Comparison of ENCODE assay signal across 15 cellular contexts in genomic region chr1:241749041-241749798, GRCh38.
DNase-seq lines count a peak whose midpoint lies in the region; TF ChIP-seq lines count a peak whose summit lies in the region.
"Had no signal": no experiment of that assay in that cellular context is flagged by ENCODE, and none has a peak within 500 bp of the region (broad histone marks: within the 10 kb centered on the region; RNA-seq: fewer than 3 reads in every experiment).

No MANE protein-coding gene starts in this region.

- H3K27me3 ChIP-seq in GM23248 (replicated peaks; ENCODE audit: insufficient read depth) (no peaks in the 10 kb centered on the region), ascending aorta (no peaks in the 10 kb centered on the region), subcutaneous abdominal adipose tissue (ENCODE audit: control insufficient read depth in 5 of 5, insufficient read depth in 4 of 5, low read length in 5 of 5) (peaks cover 0 to 9% (median 5%) of the 10 kb centered on the region in 5 donors), spleen (replicated peaks in 1 of 7) (peaks cover 0 to 4% (median 0%) of the 10 kb centered on the region in 7 donors), testis (no peaks in the 10 kb centered on the region)

- H4K20me1 ChIP-seq in GM23248 (ENCODE audit: insufficient read depth): no peaks in the 10 kb centered on the region

- peak overlapping the region; percentile 72 for H2AFZ ChIP-seq in GM23248

- WGBS in GM23248 (ENCODE audit: low coverage in 1 of 2, low lambda C conversion rate in 2 of 2, missing lambda C conversion rate in 2 of 2), 2 experiments: 26% methylated on average over 16 of the region's 16 CpGs
- 79 to 88% (median 84%) methylated on average over 16 of the region's 16 CpGs for WGBS in spleen, 5 donors
- WGBS in testis, 2 donors: 26 to 32% methylated on average over 16 of the region's 16 CpGs

- H3K9ac ChIP-seq in GM23248 (peak overlapping the region; percentile 39), subcutaneous abdominal adipose tissue (ENCODE audit: low read length in 5 of 5) (no peak overlapping the region)

- in situ Hi-C loops in GM23248 (cut with MboI): no loop called here

- peak; percentile 77 for DNase-seq in GM23248
- no peak for DNase-seq in ascending aorta (ENCODE audit: low spot score in 2 of 2)
- peak; percentile 29 for DNase-seq in fibroblast of the conjunctiva (ENCODE audit: low read depth)
- DNase-seq in spleen: no peak
- no peak for DNase-seq in stimulated activated CD4-positive, alpha-beta T cell treated with anti-CD3 and anti-CD28 coated beads, Interleukin-4, amount 100 ng/mL, for 1 hour
- no peak for DNase-seq in head of caudate nucleus
- DNase-seq in testis: no peak
- DNase-seq: activated CD4-positive, CD25-positive, alpha-beta regulatory T cell; activated T-cell treated with anti-CD3 and anti-CD28 coated beads, Interleukin-2, amount 50 U/mL, for 4 hours; COR-L47; glutamatergic neuron; NCI-H446; SIG-M5 had no signal

- TF ChIP-seq POLR2A in spleen (IDR thresholded peaks at IDR 0.05) (no peak), testis (IDR thresholded peaks at IDR 0.05) (no peak)

- no peaks in the 10 kb centered on the region for H3K79me2 ChIP-seq in GM23248 (ENCODE audit: insufficient read depth)

- peak overlapping the region; percentile 66 for H3K4me3 ChIP-seq in GM23248
- H3K4me3 ChIP-seq in ascending aorta: peak overlapping the region; percentile 49 to 64
- H3K4me3 ChIP-seq in subcutaneous abdominal adipose tissue (ENCODE audit: low read depth in 1 of 5, low read length in 5 of 5): peak overlapping the region; percentile 3 to 59 (median 23)
- H3K4me3 ChIP-seq in spleen: no peak overlapping the region
- H3K4me3 ChIP-seq in testis: peak overlapping the region in 1 of 2 donors; percentile 1
- H3K4me3 ChIP-seq: lung had no signal

- no peaks in the 10 kb centered on the region for H3K9me2 ChIP-seq in GM23248 (ENCODE audit: insufficient read depth)

- H3K27ac ChIP-seq in GM23248 (no peak overlapping the region), ascending aorta (peak overlapping the region; percentile 49 to 64), subcutaneous abdominal adipose tissue (ENCODE audit: low read depth, low read length) (no peak overlapping the region), spleen (no peak overlapping the region), testis (no peak overlapping the region)

- H3K4me1 ChIP-seq in GM23248 (ENCODE audit: insufficient read depth) (no peaks in the 10 kb centered on the region), ascending aorta (peaks cover 0 to 12% of the 10 kb centered on the region in 2 donors), subcutaneous abdominal adipose tissue (ENCODE audit: control insufficient read depth in 5 of 5, insufficient read depth in 5 of 5, low read length in 5 of 5) (peaks cover 0 to 6% (median 3%) of the 10 kb centered on the region in 5 donors), spleen (no peaks in the 10 kb centered on the region), testis (no peaks in the 10 kb centered on the region)

- intact Hi-C loops in ascending aorta (cut with DNase I): loop anchor here (5.0 kb wide), 1 partner anchor 107 kb away; the partner anchor contains the start of genes CHML and OPN3
- intact Hi-C loops in spleen (cut with DNase I; ENCODE audit: low total_unique reads): no loop called here
- intact Hi-C loops in head of caudate nucleus (cut with DNase I): no loop called here
- intact Hi-C loops in testis (cut with DNase I; ENCODE audit: low total_unique reads): no loop called here

- no peaks in the 10 kb centered on the region for H3K9me3 ChIP-seq in GM23248 (ENCODE audit: low read depth)
- no peaks in the 10 kb centered on the region for H3K9me3 ChIP-seq in ascending aorta
- H3K9me3 ChIP-seq in subcutaneous abdominal adipose tissue (ENCODE audit: control insufficient read depth in 5 of 5, low read length in 5 of 5): no peaks in the 10 kb centered on the region
- H3K9me3 ChIP-seq in spleen: no peaks in the 10 kb centered on the region
- H3K9me3 ChIP-seq in testis: no peaks in the 10 kb centered on the region

- peak overlapping the region; percentile 90 for H3K4me2 ChIP-seq in GM23248 (ENCODE audit: unreplicated experiment)

- TF ChIP-seq CTCF in ascending aorta (IDR thresholded peaks at IDR 0.05): no peak
- TF ChIP-seq CTCF in spleen (IDR thresholded peaks at IDR 0.05 in 8 of 11, conservative IDR thresholded peaks at IDR 0.05 in 3 of 11): no peak
- no peak for TF ChIP-seq CTCF in testis (IDR thresholded peaks at IDR 0.05)

- no peaks in the 10 kb centered on the region for H3K36me3 ChIP-seq in GM23248 (ENCODE audit: low read depth)
- no peaks in the 10 kb centered on the region for H3K36me3 ChIP-seq in ascending aorta
- H3K36me3 ChIP-seq in subcutaneous abdominal adipose tissue (ENCODE audit: control insufficient read depth in 5 of 5, insufficient read depth in 5 of 5, low read length in 5 of 5): no peaks in the 10 kb centered on the region
- no peaks in the 10 kb centered on the region for H3K36me3 ChIP-seq in spleen
- H3K36me3 ChIP-seq in testis (ENCODE audit: low read depth, missing control alignments): no peaks in the 10 kb centered on the region

- H3F3A ChIP-seq in GM23248 (ENCODE audit: insufficient read depth): no peaks in the 10 kb centered on the region

Comparison
In these comparisons a context has a peak if more than half of its experiments do, and no peak if none do; other contexts are left out.
1. DNase-seq: peak in GM23248 (single experiment) and fibroblast of the conjunctiva (single experiment); none in ascending aorta (0 of 2), spleen (single experiment), stimulated activated CD4-positive, alpha-beta T cell treated with anti-CD3 and anti-CD28 coated beads, Interleukin-4, amount 100 ng/mL, for 1 hour (single experiment), head of caudate nucleus (0 of 42) and testis (single experiment).
2. H3K27ac ChIP-seq: peak in ascending aorta (2 of 2); none in GM23248 (single experiment), subcutaneous abdominal adipose tissue (single experiment), spleen (0 of 8) and testis (0 of 2).
3. H3K4me3 ChIP-seq: peak in GM23248 (single experiment), ascending aorta (2 of 2) and subcutaneous abdominal adipose tissue (5 of 5); none in spleen (0 of 8).